Comparison of ENCODE assay signal across 27 cellular contexts in genomic region chr4:96642486-96642885, GRCh38.
"Had no signal": no experiment of that assay in that cellular context is flagged by ENCODE, and none has a peak within 500 bp of the region (broad histone marks: within the 10 kb centered on the region; RNA-seq: fewer than 3 reads in every experiment).

No MANE protein-coding gene starts in this region.

- H3K27ac Mint-ChIP-seq: activated B cell treated with CpG ODN at 0.5 μM for 24 hours; activated CD4-positive, alpha-beta T cell treated with anti-CD3 and anti-CD28 coated beads for 36 hours; activated naive CD8-positive, alpha-beta T cell; activated T-helper 2 cell treated with anti-CD3 and anti-CD28 coated beads, Interferon-gamma antibody, Interleukin-2, Interleukin-4, amounts not matched to agents 10 μg/mL and 5 μg/mL and 100 μg/mL, durations not matched to agents 14 hours and 24 hours and 36 hours; nephron; stimulated activated memory B cell treated with anti-CD40 and anti-IgM and Interleukin-4, amounts not matched to agents 10 μg/mL and 1 μg/mL and 100 μg/mL, for 72 hours; T-helper 1 cell treated with Interleukin-12 subunit alpha and Interleukin-12 subunit beta and Interleukin-4 antibody, amounts not matched to agents 30 μg/mL and 1 μg/mL, for 36 hours had no signal

- H3K27ac ChIP-seq: adrenal gland, breast epithelium, gastrocnemius medialis, left ventricle myocardium inferior, sigmoid colon, transverse colon, uterus had no signal

- H3K27me3 Mint-ChIP-seq: activated B cell treated with CpG ODN at 0.5 μM for 24 hours; activated CD4-positive, alpha-beta T cell treated with anti-CD3 and anti-CD28 coated beads for 36 hours; activated naive CD8-positive, alpha-beta T cell; central memory CD8-positive, alpha-beta T cell; stimulated activated memory B cell treated with anti-CD40 and anti-IgM and Interleukin-4, amounts not matched to agents 10 μg/mL and 1 μg/mL and 100 μg/mL, for 72 hours had no signal

- H3K36me3 Mint-ChIP-seq: activated naive CD8-positive, alpha-beta T cell; stimulated activated memory B cell treated with anti-CD40 and anti-IgM and Interleukin-4, amounts not matched to agents 10 μg/mL and 1 μg/mL and 100 μg/mL, for 72 hours had no signal

- H3K4me1 ChIP-seq: adrenal gland, breast epithelium, gastrocnemius medialis, left ventricle myocardium inferior, sigmoid colon, transverse colon, uterus had no signal

- H3K4me3 Mint-ChIP-seq: activated B cell treated with CpG ODN at 0.5 μM for 24 hours; activated CD4-positive, alpha-beta T cell treated with anti-CD3 and anti-CD28 coated beads for 36 hours; activated naive CD8-positive, alpha-beta T cell; activated T-cell treated with anti-CD3 and anti-CD28 coated beads, Interleukin-2, amount 50 U/mL, for 4 hours; central memory CD8-positive, alpha-beta T cell; nephron; stimulated activated memory B cell treated with anti-CD40 and anti-IgM and Interleukin-4, amounts not matched to agents 10 μg/mL and 1 μg/mL and 100 μg/mL, for 72 hours; T-helper 1 cell treated with Interleukin-12 subunit alpha and Interleukin-12 subunit beta and Interleukin-4 antibody, amounts not matched to agents 30 μg/mL and 1 μg/mL, for 36 hours had no signal

- H3K9me3 ChIP-seq: adrenal gland, breast epithelium, gastrocnemius medialis, sigmoid colon, transverse colon, uterus had no signal

- H3K36me3 ChIP-seq: adrenal gland, breast epithelium, gastrocnemius medialis, left ventricle myocardium inferior, sigmoid colon, transverse colon, uterus had no signal

- ATAC-seq: activated CD4-positive, alpha-beta T cell treated with anti-CD3 and anti-CD28 coated beads for 36 hours; activated T-cell treated with anti-CD3 and anti-CD28 coated beads, Interleukin-2, amount 50 U/mL, for 4 hours; esophagus mucosa; gastrocnemius medialis; stimulated activated memory B cell treated with anti-CD40 and anti-IgM and Interleukin-4, amounts not matched to agents 10 μg/mL and 1 μg/mL and 100 μg/mL, for 72 hours had no signal

- H3K4me1 Mint-ChIP-seq: activated B cell treated with CpG ODN at 0.5 μM for 24 hours; activated CD4-positive, alpha-beta T cell treated with anti-CD3 and anti-CD28 coated beads for 36 hours; central memory CD8-positive, alpha-beta T cell; nephron; stimulated activated memory B cell treated with anti-CD40 and anti-IgM and Interleukin-4, amounts not matched to agents 10 μg/mL and 1 μg/mL and 100 μg/mL, for 72 hours had no signal

- DNase-seq: activated B cell treated with CpG ODN at 0.5 μM for 24 hours; activated CD4-positive, alpha-beta T cell treated with anti-CD3 and anti-CD28 coated beads for 36 hours; activated CD4-positive, alpha-beta T cell treated with anti-CD3 and anti-CD28 coated beads, Interleukin-2, amount 50 U/mL, for 48 hours; activated CD8-positive, alpha-beta memory T cell treated with anti-CD3 and anti-CD28 coated beads, Interleukin-2, amount 50 U/mL, for 48 hours; activated naive CD4-positive, alpha-beta T cell; activated T-cell treated with anti-CD3 and anti-CD28 coated beads, Interleukin-2, amount 50 U/mL, for 4 hours; adrenal gland; effector memory CD4-positive, alpha-beta T cell; gastrocnemius medialis; head of caudate nucleus; left ventricle myocardium inferior; mammary epithelial cell; retina; sigmoid colon; stimulated activated CD4-positive, alpha-beta T cell treated with anti-CD3 and anti-CD28 coated beads, Interleukin-15, amount 100 ng/mL, for 24 hours; T1000; transverse colon; uterus had no signal

- H3K27me3 ChIP-seq: adrenal gland, breast epithelium, gastrocnemius medialis, sigmoid colon, transverse colon, uterus had no signal

- H3K4me3 ChIP-seq: adrenal gland, breast epithelium, gastrocnemius medialis, left ventricle myocardium inferior, sigmoid colon, smooth muscle cell, transverse colon, uterus had no signal
